22 cellular contexts compared by ENCODE assay signal in genomic region chrX:2262679-2263055, GRCh38.
DNase-seq lines count a peak whose midpoint lies in the region; ATAC-seq, FAIRE-seq and TF ChIP-seq lines count a peak whose summit lies in the region.
"Had no signal": no experiment of that assay in that cellular context is flagged by ENCODE, and none has a peak within 500 bp of the region (broad histone marks: within the 10 kb centered on the region; RNA-seq: fewer than 3 reads in every experiment).

No MANE protein-coding gene starts in this region.

- peak overlapping the region; percentile 12 for H4K5ac ChIP-seq in H1 (ENCODE audit: insufficient read length, low read depth, low read length)

- DNase-seq in T-helper 1 cell (no peak), H1 (ENCODE audit: low read depth in 1 of 2, low spot score in 2 of 2) (no peak), NCI-H2081 (lab: John Stamatoyannopoulos, UW) (no peak)
- no peak for DNase-seq in stimulated activated naive CD8-positive, alpha-beta T cell treated with anti-CD3 and anti-CD28 coated beads, Interleukin-15, amount 100 ng/mL, for 72 hours
- DNase-seq: activated naive CD4-positive, alpha-beta T cell treated with anti-CD3 and anti-CD28 coated beads, Interleukin-2, amount 10 ng/mL, durations not matched to agents 7 days and 5 days; activated T-cell treated with anti-CD3 and anti-CD28 coated beads for 4 hours; foreskin fibroblast; hypothalamus; KBM-7; NCI-H187 treated with DMSO at 0.1 percent for 48 hours; NCI-H446; stimulated activated CD4-positive, alpha-beta T cell treated with anti-CD3 and anti-CD28 coated beads, Interleukin-4, amount 100 ng/mL, for 1 hour had no signal

- peak overlapping the region; percentile 57; the same call in 1 of the 2 replicates for H2AK5ac ChIP-seq in H1 (ENCODE audit: low read depth, low read length)

- H3K27me3 Mint-ChIP-seq in T-helper 1 cell treated with Interleukin-12 subunit alpha and Interleukin-12 subunit beta and Interleukin-4 antibody, amounts not matched to agents 30 μg/mL and 1 μg/mL, for 36 hours (ENCODE audit: low read depth): no peaks in the 10 kb centered on the region
- no peaks in the 10 kb centered on the region for H3K27me3 Mint-ChIP-seq in nephron (ENCODE audit: low read depth)
- no peaks in the 10 kb centered on the region for H3K27me3 Mint-ChIP-seq in stimulated activated naive CD8-positive, alpha-beta T cell treated with anti-CD3 and anti-CD28 coated beads, Interleukin-15, amount 100 ng/mL, for 72 hours
- H3K27me3 Mint-ChIP-seq: activated naive CD4-positive, alpha-beta T cell treated with anti-CD3 and anti-CD28 coated beads, Interleukin-2, amount 10 ng/mL, durations not matched to agents 7 days and 5 days had no signal

- no peak overlapping the region for H3K4me3 ChIP-seq in H1 (ENCODE audit: extremely low read depth in 1 of 4, insufficient read depth in 2 of 4, low read depth in 3 of 4, low read length in 4 of 4)
- H3K4me3 ChIP-seq: coronary artery, HAP-1, skin epidermis had no signal

- no peaks in the 10 kb centered on the region for H3K23me2 ChIP-seq in H1 (ENCODE audit: low read depth, low read length)

- no peak overlapping the region for H3K56ac ChIP-seq in H1 (replicated peaks; ENCODE audit: insufficient read length, low read depth, low read length)

- H2AFZ ChIP-seq in H1 (ENCODE audit: low read length): no peak overlapping the region

- H3K36me3 Mint-ChIP-seq in T-helper 1 cell treated with Interleukin-12 subunit alpha and Interleukin-12 subunit beta and Interleukin-4 antibody, amounts not matched to agents 30 μg/mL and 1 μg/mL, for 36 hours (ENCODE audit: low read depth): peaks cover 3% of the 10 kb centered on the region
- H3K36me3 Mint-ChIP-seq in nephron (ENCODE audit: low read depth): peaks cover 10% of the 10 kb centered on the region

- TF ChIP-seq EP300 in H1 (IDR thresholded peaks at IDR 0.05; ENCODE audit: borderline replicate concordance in 1 of 2, low read depth in 2 of 2, low read length in 2 of 2): no peak

- no peak for TF ChIP-seq POLR2A in H1 (IDR thresholded peaks at IDR 0.05; ENCODE audit: control extremely low read depth in 1 of 2, low read depth in 2 of 2, low read length in 2 of 2)

- CTCF ChIA-PET in H1 (lab: Charles Lee; ENCODE audit: partially characterized antibody): no interaction called here

- peak; percentile 27 for ATAC-seq in stimulated activated naive CD8-positive, alpha-beta T cell treated with anti-CD3 and anti-CD28 coated beads, Interleukin-15, amount 100 ng/mL, for 72 hours
- ATAC-seq in GM18519 (IDR thresholded peaks at IDR 0.05; ENCODE audit: low FRiP score, unreplicated experiment): no peak
- no peak for ATAC-seq in GM19455 (IDR thresholded peaks at IDR 0.05; ENCODE audit: unreplicated experiment)

- 0 out of 2 replicates have a peak, but pooled peaks cover 5% of the 10 kb centered on the region for H3K79me1 ChIP-seq in H1 (ENCODE audit: low read depth, low read length)

- peak overlapping the region; percentile 41 for H2BK5ac ChIP-seq in H1 (ENCODE audit: low read depth, low read length)

- peaks cover 0 to 6% (median 3%) of the 10 kb centered on the region in 4 experiments; a peak in 5 of 8 replicates for H3K36me3 ChIP-seq in H1 (ENCODE audit: control insufficient read depth in 2 of 4, insufficient read depth in 4 of 4, low read length in 3 of 4)
- H3K36me3 ChIP-seq: HAP-1 had no signal

- H3K18ac ChIP-seq in H1 (ENCODE audit: extremely low read depth, low read length): no peak overlapping the region; the same call in 1 of the 2 replicates

- peak in 1 of 2 experiments; percentile 5; a peak in 2 of 4 replicates for TF ChIP-seq RAD21 in H1 (IDR thresholded peaks at IDR 0.05 in 1 of 2, conservative IDR thresholded peaks at IDR 0.05 in 1 of 2; ENCODE audit: low read depth in 2 of 2, low read length in 2 of 2)

- 0 out of 2 replicates have a peak overlapping the region, but pooled peaks have one; percentile 14 for H3K27ac ChIP-seq in H1 (ENCODE audit: low read depth, low read length)
- H3K27ac ChIP-seq: coronary artery, HL-60 had no signal

- peak overlapping the region; percentile 66 for H4K91ac ChIP-seq in H1 (replicated peaks; ENCODE audit: insufficient read length, low read length)

- no peak overlapping the region for H3K4me3 Mint-ChIP-seq in T-helper 1 cell treated with Interleukin-12 subunit alpha and Interleukin-12 subunit beta and Interleukin-4 antibody, amounts not matched to agents 30 μg/mL and 1 μg/mL, for 36 hours
- no peak overlapping the region for H3K4me3 Mint-ChIP-seq in nephron
- no peak overlapping the region for H3K4me3 Mint-ChIP-seq in stimulated activated naive CD8-positive, alpha-beta T cell treated with anti-CD3 and anti-CD28 coated beads, Interleukin-15, amount 100 ng/mL, for 72 hours
- H3K4me3 Mint-ChIP-seq: activated naive CD4-positive, alpha-beta T cell treated with anti-CD3 and anti-CD28 coated beads, Interleukin-2, amount 10 ng/mL, durations not matched to agents 7 days and 5 days had no signal

- no peaks in the 10 kb centered on the region for H3K27me3 ChIP-seq in H1 (replicated peaks in 1 of 4; ENCODE audit: control insufficient read depth in 3 of 4, extremely low read depth in 1 of 4, insufficient read depth in 3 of 4, low read length in 3 of 4)

- peak overlapping the region in 1 of 2 experiments; percentile 26; a peak in 1 of 4 replicates for H3K4me2 ChIP-seq in H1 (ENCODE audit: insufficient read depth in 1 of 2, low read depth in 2 of 2, low read length in 2 of 2)

- no peak overlapping the region for H2BK120ac ChIP-seq in H1 (replicated peaks; ENCODE audit: low read depth, low read length)

- H3K23ac ChIP-seq in H1 (ENCODE audit: insufficient read length): no peak overlapping the region

- H3K4me1 ChIP-seq in H1 (replicated peaks in 1 of 4; ENCODE audit: control insufficient read depth in 3 of 4, insufficient read depth in 4 of 4, low read length in 3 of 4): peaks cover 0 to 14% (median 8%) of the 10 kb centered on the region in 4 experiments; a peak in 5 of 7 replicates
- H3K4me1 ChIP-seq: HAP-1 had no signal

- H2BK20ac ChIP-seq in H1 (ENCODE audit: low read length): 0 out of 2 replicates have a peak overlapping the region, but pooled peaks have one; percentile 2

- H4K8ac ChIP-seq in H1 (ENCODE audit: extremely low read depth, insufficient read depth, low read length): no peak overlapping the region

- peak overlapping the region; percentile 95; the same call in 1 of the 2 replicates for H2BK15ac ChIP-seq in H1 (ENCODE audit: low read length)

- H3K9me3 Mint-ChIP-seq in T-helper 1 cell treated with Interleukin-12 subunit alpha and Interleukin-12 subunit beta and Interleukin-4 antibody, amounts not matched to agents 30 μg/mL and 1 μg/mL, for 36 hours: peaks cover 9% of the 10 kb centered on the region
- no peaks in the 10 kb centered on the region for H3K9me3 Mint-ChIP-seq in nephron
- H3K9me3 Mint-ChIP-seq in stimulated activated naive CD8-positive, alpha-beta T cell treated with anti-CD3 and anti-CD28 coated beads, Interleukin-15, amount 100 ng/mL, for 72 hours: peaks cover 10 to 11% of the 10 kb centered on the region in 2 donors

- H3K4me1 Mint-ChIP-seq in T-helper 1 cell treated with Interleukin-12 subunit alpha and Interleukin-12 subunit beta and Interleukin-4 antibody, amounts not matched to agents 30 μg/mL and 1 μg/mL, for 36 hours (ENCODE audit: low read depth): no peaks in the 10 kb centered on the region
- no peaks in the 10 kb centered on the region for H3K4me1 Mint-ChIP-seq in nephron
- no peaks in the 10 kb centered on the region for H3K4me1 Mint-ChIP-seq in stimulated activated naive CD8-positive, alpha-beta T cell treated with anti-CD3 and anti-CD28 coated beads, Interleukin-15, amount 100 ng/mL, for 72 hours
- H3K4me1 Mint-ChIP-seq: activated naive CD4-positive, alpha-beta T cell treated with anti-CD3 and anti-CD28 coated beads, Interleukin-2, amount 10 ng/mL, durations not matched to agents 7 days and 5 days had no signal

- POLR2A ChIA-PET in H1 (lab: Charles Lee; ENCODE audit: partially characterized antibody): no interaction called here

- no peak overlapping the region; a peak in 2 of 7 replicates for H3K9ac ChIP-seq in H1 (replicated peaks in 1 of 4; ENCODE audit: extremely low read depth in 1 of 4, low read depth in 3 of 4, low read length in 3 of 4)

- FAIRE-seq in H1 (lab: Jason Lieb, UNC): no peak
- FAIRE-seq: astrocyte, endothelial cell of umbilical vein had no signal

- H3K4ac ChIP-seq in H1 (replicated peaks; ENCODE audit: insufficient read length, low read depth, low read length): peak overlapping the region; percentile 53

- H4K20me1 ChIP-seq in H1 (replicated peaks in 1 of 2; ENCODE audit: control insufficient read depth in 1 of 2, insufficient read depth in 2 of 2, low read length in 2 of 2): peaks cover 2 to 4% of the 10 kb centered on the region in 2 experiments

- peak overlapping the region; percentile 75; the same call in 1 of the 2 replicates for H2BK12ac ChIP-seq in H1 (ENCODE audit: low read depth, low read length)

- H3K9me3 ChIP-seq in H1 (ENCODE audit: insufficient read depth in 2 of 2, low read depth in 1 of 2, low read length in 1 of 2): no peaks in the 10 kb centered on the region
- H3K9me3 ChIP-seq: HAP-1 had no signal

- H3K79me2 ChIP-seq in H1 (ENCODE audit: control insufficient read depth in 1 of 2, insufficient read depth in 2 of 2, low read length in 2 of 2): no peaks in the 10 kb centered on the region

- no peak overlapping the region for H3K14ac ChIP-seq in H1 (ENCODE audit: insufficient read length)

- TF ChIP-seq CTCF in H1 (IDR thresholded peaks at IDR 0.05; ENCODE audit: control extremely low read depth in 1 of 3, insufficient read depth in 1 of 3, low read depth in 1 of 3, low read length in 3 of 3) (no peak), nephron (IDR thresholded peaks at IDR 0.05; ENCODE audit: unreplicated experiment in 3 of 3) (no peak)

- WGBS in H1 (ENCODE audit: extremely low coverage in 1 of 2, insufficient coverage in 1 of 2, insufficient read length in 1 of 2, insufficient replicate concordance in 2 of 2, low coverage in 1 of 2, low lambda C conversion rate in 2 of 2, missing lambda C conversion rate in 1 of 2), 2 experiments: 52% methylated on average over 7 of the region's 13 CpGs; no CpG with 5 or more reads in 1 of the 2 experiments

- H3K27ac Mint-ChIP-seq in T-helper 1 cell treated with Interleukin-12 subunit alpha and Interleukin-12 subunit beta and Interleukin-4 antibody, amounts not matched to agents 30 μg/mL and 1 μg/mL, for 36 hours: peak overlapping the region; percentile 33
- peak overlapping the region in 2 of 3 experiments; percentile 2 to 42 for H3K27ac Mint-ChIP-seq in nephron
- H3K27ac Mint-ChIP-seq in stimulated activated naive CD8-positive, alpha-beta T cell treated with anti-CD3 and anti-CD28 coated beads, Interleukin-15, amount 100 ng/mL, for 72 hours: no peak overlapping the region
- H3K27ac Mint-ChIP-seq: activated naive CD4-positive, alpha-beta T cell treated with anti-CD3 and anti-CD28 coated beads, Interleukin-2, amount 10 ng/mL, durations not matched to agents 7 days and 5 days had no signal

TF ChIP-seq in H1, 55 proteins besides CTCF, POLR2A, EP300 and RAD21:
- TF ChIP-seq SIN3A (conservative IDR thresholded peaks at IDR 0.05 in 1 of 2, IDR thresholded peaks at IDR 0.05 in 1 of 2; ENCODE audit: low read depth in 1 of 2, low read length in 2 of 2) (no peak), SRF (IDR thresholded peaks at IDR 0.05; ENCODE audit: low read depth, low read length) (no peak), NANOG (IDR thresholded peaks at IDR 0.05; ENCODE audit: insufficient read depth, low read depth, low read length, poor library complexity, severe bottlenecking) (no peak)

Comparison
In these comparisons a context has a peak if more than half of its experiments do, and no peak if none do; other contexts are left out.
1. H3K27ac Mint-ChIP-seq: peak in T-helper 1 cell treated with Interleukin-12 subunit alpha and Interleukin-12 subunit beta and Interleukin-4 antibody, amounts not matched to agents 30 μg/mL and 1 μg/mL, for 36 hours (single experiment) and nephron (2 of 3); none in stimulated activated naive CD8-positive, alpha-beta T cell treated with anti-CD3 and anti-CD28 coated beads, Interleukin-15, amount 100 ng/mL, for 72 hours (0 of 2).